In the genomic region with DNA sequence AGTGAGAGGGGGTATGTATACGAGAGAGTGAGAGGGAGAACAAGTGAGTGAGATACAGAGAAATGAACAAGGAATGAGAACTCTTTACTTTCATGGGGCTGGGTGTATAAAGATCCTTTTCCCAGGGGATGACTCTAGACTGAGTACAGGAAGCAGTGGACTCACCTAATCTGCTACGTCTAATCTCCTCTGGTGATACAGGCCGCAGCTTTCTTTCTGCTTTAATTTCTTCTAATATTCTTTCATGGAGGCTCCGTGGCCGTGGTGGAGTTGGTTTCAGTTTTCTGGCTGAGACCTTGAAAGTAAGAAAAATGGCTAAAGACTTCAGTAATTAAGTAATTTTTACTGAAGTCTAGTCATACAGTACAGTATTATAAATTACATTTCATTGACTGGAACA, we compare ENCODE assay signal across 20 cellular contexts.
"Had no signal": no experiment of that assay in that cellular context is flagged by ENCODE, and none has a peak within 500 bp of the region (broad histone marks: within the 10 kb centered on the region; RNA-seq: fewer than 3 reads in every experiment).

No MANE protein-coding gene starts in this region.

- H3K36me3 Mint-ChIP-seq: natural killer cell had no signal

- H3K27me3 Mint-ChIP-seq: effector memory CD8-positive, alpha-beta T cell; stimulated activated memory B cell treated with anti-CD40 and anti-IgM and Interleukin-4, amounts not matched to agents 10 μg/mL and 1 μg/mL and 100 μg/mL, for 72 hours; type B pancreatic cell had no signal

- H3K4me1 Mint-ChIP-seq: stimulated activated memory B cell treated with anti-CD40 and anti-IgM and Interleukin-4, amounts not matched to agents 10 μg/mL and 1 μg/mL and 100 μg/mL, for 72 hours had no signal

- H3K36me3 ChIP-seq: ovary had no signal

- H3K27ac ChIP-seq: lower lobe of right lung, ovary, psoas muscle, sigmoid colon, testis, tibial artery had no signal

- H3K9me3 ChIP-seq: lower lobe of right lung, ovary, psoas muscle, sigmoid colon, testis, tibial artery had no signal

- ATAC-seq: effector memory CD8-positive, alpha-beta T cell; left ventricle myocardium superior; lower lobe of right lung; natural killer cell; psoas muscle; right cardiac atrium; stimulated activated memory B cell treated with anti-CD40 and anti-IgM and Interleukin-4, amounts not matched to agents 10 μg/mL and 1 μg/mL and 100 μg/mL, for 72 hours; stimulated activated naive CD8-positive, alpha-beta T cell treated with anti-CD3 and anti-CD28 coated beads, Interleukin-15, Interleukin-2, amounts not matched to agents 100 U/mL and 50 U/mL, for 24 hours had no signal

- H3K4me1 ChIP-seq: psoas muscle, sigmoid colon, testis, tibial artery had no signal

- DNase-seq: cortex of kidney; effector memory CD8-positive, alpha-beta T cell; head of caudate nucleus; left ventricle myocardium superior; lower lobe of right lung; natural killer cell; occipital lobe; ovary; posterior cingulate gyrus; psoas muscle; right cardiac atrium; sigmoid colon; stimulated activated CD4-positive, alpha-beta T cell treated with anti-CD3 and anti-CD28 coated beads, Interleukin-2, amount 100 ng/mL, for 24 hours; stimulated activated CD4-positive, alpha-beta T cell treated with anti-CD3 and anti-CD28 coated beads, Interleukin-4, amount 100 ng/mL, for 24 hours; stimulated activated naive CD8-positive, alpha-beta T cell treated with anti-CD3 and anti-CD28 coated beads, Interleukin-15, Interleukin-2, amounts not matched to agents 100 U/mL and 50 U/mL, for 24 hours; substantia nigra; testis; tibial artery had no signal

- H3K4me3 ChIP-seq: lower lobe of right lung, ovary, psoas muscle, sigmoid colon, testis, tibial artery had no signal

- H3K4me3 Mint-ChIP-seq: effector memory CD8-positive, alpha-beta T cell; natural killer cell; stimulated activated memory B cell treated with anti-CD40 and anti-IgM and Interleukin-4, amounts not matched to agents 10 μg/mL and 1 μg/mL and 100 μg/mL, for 72 hours; type B pancreatic cell had no signal

- H3K27ac Mint-ChIP-seq: effector memory CD8-positive, alpha-beta T cell; natural killer cell; stimulated activated memory B cell treated with anti-CD40 and anti-IgM and Interleukin-4, amounts not matched to agents 10 μg/mL and 1 μg/mL and 100 μg/mL, for 72 hours; type B pancreatic cell had no signal

- H3K27me3 ChIP-seq: ovary, sigmoid colon, testis, tibial artery had no signal

- H3K9me3 Mint-ChIP-seq: effector memory CD8-positive, alpha-beta T cell; natural killer cell; stimulated activated memory B cell treated with anti-CD40 and anti-IgM and Interleukin-4, amounts not matched to agents 10 μg/mL and 1 μg/mL and 100 μg/mL, for 72 hours; type B pancreatic cell had no signal
